Comparison of ENCODE assay signal across 29 cellular contexts in genomic region chr6:16299861-16300260, GRCh38.
"Had no signal": no experiment of that assay in that cellular context is flagged by ENCODE, and none has a peak within 500 bp of the region (broad histone marks: within the 10 kb centered on the region; RNA-seq: fewer than 3 reads in every experiment).

No MANE protein-coding gene starts in this region.

- H3K9me3 ChIP-seq: stomach, suprapubic skin, testis, thoracic aorta, thyroid gland, tibial artery, tibial nerve, transverse colon, upper lobe of left lung, upper lobe of right lung, uterus, vagina had no signal

- H3K4me3 ChIP-seq: stomach, suprapubic skin, testis, thoracic aorta, thyroid gland, tibial artery, tibial nerve, transverse colon, upper lobe of left lung, upper lobe of right lung, uterus, vagina had no signal

- H3K27me3 ChIP-seq: stomach, suprapubic skin, testis, thyroid gland, tibial artery, tibial nerve, transverse colon, upper lobe of left lung, upper lobe of right lung, uterus, vagina had no signal

- H3K36me3 ChIP-seq: thyroid gland, transverse colon, uterus had no signal

- DNase-seq: stimulated activated CD4-positive, alpha-beta T cell treated with anti-CD3 and anti-CD28 coated beads, Interleukin-2, amount 100 ng/mL, for 48 hours; stimulated activated CD4-positive, alpha-beta T cell treated with anti-CD3 and anti-CD28 coated beads, Interleukin-4, amount 100 ng/mL, for 1 hour; stimulated activated CD4-positive, alpha-beta T cell treated with anti-CD3 and anti-CD28 coated beads, Interleukin-4, amount 100 ng/mL, for 24 hours; stimulated activated CD4-positive, alpha-beta T cell treated with anti-CD3 and anti-CD28 coated beads, Interleukin-4, amount 100 ng/mL, for 4 hours; stimulated activated CD8-positive, alpha-beta memory T cell treated with anti-CD3 and anti-CD28 coated beads, Interleukin-4, amount 100 ng/mL, for 48 hours; stimulated activated naive B cell treated with anti-CD40 and anti-IgM and Interleukin-4, amounts not matched to agents 10 μg/mL and 1 μg/mL and 100 μg/mL, for 72 hours; stimulated activated naive CD4-positive, alpha-beta T cell; stimulated activated naive CD4-positive, alpha-beta T cell treated with Interleukin-2 at 50 U/mL for 16 hours; stimulated activated naive CD8-positive, alpha-beta T cell treated with anti-CD3 and anti-CD28 coated beads, Interleukin-15, amount 100 ng/mL, for 72 hours; stimulated activated naive CD8-positive, alpha-beta T cell treated with anti-CD3 and anti-CD28 coated beads, Interleukin-15, Interleukin-2, amounts not matched to agents 100 U/mL and 50 U/mL, for 24 hours; stomach; substantia nigra; testis; thyroid gland; transverse colon; trophoblast cell; upper lobe of left lung; upper lobe of right lung; uterus had no signal

- H3K9me3 Mint-ChIP-seq: stimulated activated effector memory CD8-positive, alpha-beta T cell treated with anti-CD3 and anti-CD28 coated beads, Interleukin-12 subunit alpha, Interleukin-12 subunit beta, amount 100 ng/mL, for 72 hours; stimulated activated memory B cell treated with anti-CD40 and anti-IgM and Interleukin-4, amounts not matched to agents 10 μg/mL and 1 μg/mL and 100 μg/mL, for 72 hours; stimulated activated naive B cell treated with anti-CD40 and anti-IgM and Interleukin-4, amounts not matched to agents 10 μg/mL and 1 μg/mL and 100 μg/mL, for 72 hours; stimulated activated naive CD8-positive, alpha-beta T cell treated with anti-CD3 and anti-CD28 coated beads, Interleukin-15, amount 100 ng/mL, for 72 hours; stimulated activated naive CD8-positive, alpha-beta T cell treated with anti-CD3 and anti-CD28 coated beads, Interleukin-15, Interleukin-2, amounts not matched to agents 100 ng/mL and 50 ng/mL, for 24 hours; type B pancreatic cell had no signal

- H3K27ac ChIP-seq: stomach, suprapubic skin, testis, thoracic aorta, thyroid gland, tibial artery, tibial nerve, transverse colon, upper lobe of left lung, upper lobe of right lung, uterus, vagina had no signal

- H3K4me3 Mint-ChIP-seq: stimulated activated effector memory CD8-positive, alpha-beta T cell treated with anti-CD3 and anti-CD28 coated beads, Interleukin-12 subunit alpha, Interleukin-12 subunit beta, amount 100 ng/mL, for 72 hours; stimulated activated memory B cell treated with anti-CD40 and anti-IgM and Interleukin-4, amounts not matched to agents 10 μg/mL and 1 μg/mL and 100 μg/mL, for 72 hours; stimulated activated naive B cell treated with anti-CD40 and anti-IgM and Interleukin-4, amounts not matched to agents 10 μg/mL and 1 μg/mL and 100 μg/mL, for 72 hours; stimulated activated naive CD8-positive, alpha-beta T cell treated with anti-CD3 and anti-CD28 coated beads, Interleukin-15, amount 100 ng/mL, for 72 hours; stimulated activated naive CD8-positive, alpha-beta T cell treated with anti-CD3 and anti-CD28 coated beads, Interleukin-15, Interleukin-2, amounts not matched to agents 100 ng/mL and 50 ng/mL, for 24 hours; type B pancreatic cell had no signal

- H3K27me3 Mint-ChIP-seq: stimulated activated memory B cell treated with anti-CD40 and anti-IgM and Interleukin-4, amounts not matched to agents 10 μg/mL and 1 μg/mL and 100 μg/mL, for 72 hours; stimulated activated naive B cell treated with anti-CD40 and anti-IgM and Interleukin-4, amounts not matched to agents 10 μg/mL and 1 μg/mL and 100 μg/mL, for 72 hours; stimulated activated naive CD8-positive, alpha-beta T cell treated with anti-CD3 and anti-CD28 coated beads, Interleukin-15, amount 100 ng/mL, for 72 hours; stimulated activated naive CD8-positive, alpha-beta T cell treated with anti-CD3 and anti-CD28 coated beads, Interleukin-15, Interleukin-2, amounts not matched to agents 100 ng/mL and 50 ng/mL, for 24 hours; type B pancreatic cell had no signal

- H3K4me1 Mint-ChIP-seq: stimulated activated effector memory CD8-positive, alpha-beta T cell treated with anti-CD3 and anti-CD28 coated beads, Interleukin-12 subunit alpha, Interleukin-12 subunit beta, amount 100 ng/mL, for 72 hours had no signal

- H3K4me1 ChIP-seq: stomach, suprapubic skin, testis, thyroid gland, tibial artery, tibial nerve, transverse colon, upper lobe of left lung, upper lobe of right lung, uterus, vagina had no signal

- FAIRE-seq: urothelium cell line had no signal

- ATAC-seq: stimulated activated effector memory CD8-positive, alpha-beta T cell treated with anti-CD3 and anti-CD28 coated beads, Interleukin-12 subunit alpha, Interleukin-12 subunit beta, amount 100 ng/mL, for 72 hours; stimulated activated memory B cell treated with anti-CD40 and anti-IgM and Interleukin-4, amounts not matched to agents 10 μg/mL and 1 μg/mL and 100 μg/mL, for 72 hours; stimulated activated naive B cell treated with anti-CD40 and anti-IgM and Interleukin-4, amounts not matched to agents 10 μg/mL and 1 μg/mL and 100 μg/mL, for 72 hours; stimulated activated naive CD8-positive, alpha-beta T cell treated with anti-CD3 and anti-CD28 coated beads, Interleukin-15, amount 100 ng/mL, for 72 hours; stimulated activated naive CD8-positive, alpha-beta T cell treated with anti-CD3 and anti-CD28 coated beads, Interleukin-15, Interleukin-2, amounts not matched to agents 100 U/mL and 50 U/mL, for 24 hours; upper lobe of right lung had no signal

- H3K27ac Mint-ChIP-seq: stimulated activated effector memory CD8-positive, alpha-beta T cell treated with anti-CD3 and anti-CD28 coated beads, Interleukin-12 subunit alpha, Interleukin-12 subunit beta, amount 100 ng/mL, for 72 hours; stimulated activated memory B cell treated with anti-CD40 and anti-IgM and Interleukin-4, amounts not matched to agents 10 μg/mL and 1 μg/mL and 100 μg/mL, for 72 hours; stimulated activated naive B cell treated with anti-CD40 and anti-IgM and Interleukin-4, amounts not matched to agents 10 μg/mL and 1 μg/mL and 100 μg/mL, for 72 hours; stimulated activated naive CD8-positive, alpha-beta T cell treated with anti-CD3 and anti-CD28 coated beads, Interleukin-15, amount 100 ng/mL, for 72 hours; stimulated activated naive CD8-positive, alpha-beta T cell treated with anti-CD3 and anti-CD28 coated beads, Interleukin-15, Interleukin-2, amounts not matched to agents 100 ng/mL and 50 ng/mL, for 24 hours; type B pancreatic cell had no signal
